26 cellular contexts compared by ENCODE assay signal in genomic region chrX:129763666-129764065, GRCh38. TPM values are rescaled to one million over a fixed set of nuclear protein-coding genes. Genes with fewer than 3 reads are reported as not detected.
"Had no signal": no experiment of that assay in that cellular context is flagged by ENCODE, and none has a peak within 500 bp of the region (broad histone marks: within the 10 kb centered on the region; RNA-seq: fewer than 3 reads in every experiment).

No MANE protein-coding gene starts in this region.

- H3K36me3 ChIP-seq: SJCRH30 had no signal

- ATAC-seq: Panc1, PC-3, Right ventricle myocardium inferior, SK-N-SH treated with all-trans-retinoic acid at 6 μM for 48 hours had no signal

- H3K4me3 Mint-ChIP-seq: IgD-negative memory B cell had no signal

- DNase-seq: Karpas-422, KBM-7, MM.1S, NCI-H1092 treated with DMSO at 0.1 percent for 48 hours, NCI-H1436, NCI-H187, NCI-H2029, NCI-H2081 treated with DMSO at 0.1 percent for 48 hours, NCI-H2171, NCI-H226, NCI-H446, NCI-H510A, NCI-H524 treated with DMSO at 0.1 percent for 48 hours, NCI-H69, NCI-H774, PC-3, SHP77 treated with DMSO at 0.1 percent for 48 hours, SJCRH30, T-helper 1 cell had no signal

- H3K27me3 ChIP-seq: SJCRH30 had no signal

- H3K9me3 Mint-ChIP-seq: IgD-negative memory B cell had no signal

- H3K9me3 ChIP-seq: SJCRH30 had no signal

- H3K27ac ChIP-seq: SJCRH30 had no signal

- H3K36me3 Mint-ChIP-seq: IgD-negative memory B cell had no signal

- H3K4me3 ChIP-seq: SJCRH30 had no signal

- H3K27ac Mint-ChIP-seq: IgD-negative memory B cell had no signal

RNA-seq across cellular contexts. Expression of gene SASH3, which starts 16.1 kb away (rescaled TPM):
- total RNA-seq: HT-29, M059J, PC-3, RPMI7951, SJCRH30 had no signal

RNA-seq across cellular contexts. Expression of gene XPNPEP2, which starts 24.9 kb away (rescaled TPM):
- total RNA-seq: HT-29, M059J, PC-3, RPMI7951 had no signal
